In genomic region chr4:70061980-70062379, GRCh38 we compare ENCODE assay signal across 17 cellular contexts. TPM values are rescaled to one million over a fixed set of nuclear protein-coding genes. Genes with fewer than 3 reads are reported as not detected.
A peak's percentile ranks its signal among the peaks of the same experiment; 100 is the strongest.
DNase-seq lines count a peak whose midpoint lies in the region; ATAC-seq and TF ChIP-seq lines count a peak whose summit lies in the region.
"Had no signal": no experiment of that assay in that cellular context is flagged by ENCODE, and none has a peak within 500 bp of the region (broad histone marks: within the 10 kb centered on the region; RNA-seq: fewer than 3 reads in every experiment).

No MANE protein-coding gene starts in this region.

- in situ Hi-C loops in GM23248 (cut with MboI): no loop called here

- no peak overlapping the region for H3K27ac ChIP-seq in MM.1S (ENCODE audit: low read length)
- no peak overlapping the region for H3K27ac ChIP-seq in GM23248
- no peak overlapping the region for H3K27ac ChIP-seq in heart right ventricle
- H3K27ac ChIP-seq: adrenal gland, skin epidermis had no signal

- H3K79me2 ChIP-seq in MM.1S (ENCODE audit: low read length) (no peaks in the 10 kb centered on the region), GM23248 (ENCODE audit: insufficient read depth) (no peaks in the 10 kb centered on the region)

- H3F3A ChIP-seq in MM.1S (ENCODE audit: insufficient read depth, low read length): 0 out of 2 replicates have a peak, but pooled peaks cover 6% of the 10 kb centered on the region
- no peaks in the 10 kb centered on the region for H3F3A ChIP-seq in GM23248 (ENCODE audit: insufficient read depth)

- H3K4me1 ChIP-seq in MM.1S (ENCODE audit: low read length) (peaks cover 11% of the 10 kb centered on the region), GM23248 (ENCODE audit: insufficient read depth) (no peaks in the 10 kb centered on the region), heart right ventricle (no peaks in the 10 kb centered on the region)
- H3K4me1 ChIP-seq: adrenal gland had no signal

- H3K4me2 ChIP-seq in MM.1S (ENCODE audit: low read depth, low read length): peak overlapping the region; percentile 41; the same call in 1 of the 2 replicates
- H3K4me2 ChIP-seq in GM23248 (ENCODE audit: unreplicated experiment): no peak overlapping the region

- ATAC-seq in GM19035 (IDR thresholded peaks at IDR 0.05; ENCODE audit: unreplicated experiment): peak; percentile 87
- ATAC-seq in GM21737 (IDR thresholded peaks at IDR 0.05; ENCODE audit: unreplicated experiment): peak; percentile 93
- peak; percentile 77 for ATAC-seq in HG03064 (IDR thresholded peaks at IDR 0.05; ENCODE audit: low read depth, unreplicated experiment)
- no peak for ATAC-seq in heart right ventricle
- ATAC-seq: activated T-cell treated with anti-CD3 and anti-CD28 coated beads, Interleukin-2, amount 50 U/mL, for 72 hours; PC-3 had no signal

- H3K9me3 ChIP-seq in MM.1S (replicated peaks; ENCODE audit: insufficient read depth, low read length) (no peaks in the 10 kb centered on the region), GM23248 (ENCODE audit: low read depth) (no peaks in the 10 kb centered on the region), heart right ventricle (peaks cover 0 to 8% (median 0%) of the 10 kb centered on the region in 11 donors)
- H3K9me3 ChIP-seq: adrenal gland had no signal

- H2AFZ ChIP-seq in MM.1S (ENCODE audit: low read length) (no peak overlapping the region), GM23248 (no peak overlapping the region)

- DNase-seq in MM.1S: peak; percentile 75
- no peak for DNase-seq in NCI-H1694 (lab: John Stamatoyannopoulos, UW)
- DNase-seq in activated CD8-positive, alpha-beta memory T cell treated with anti-CD3 and anti-CD28 coated beads, Interleukin-2, amount 50 U/mL, for 4 hours: no peak
- DNase-seq in GM23248: no peak
- no peak for DNase-seq in heart right ventricle
- DNase-seq: activated CD4-positive, alpha-beta T cell treated with anti-CD3 and anti-CD28 coated beads for 4 hours; activated T-cell treated with anti-CD3 and anti-CD28 coated beads, Interleukin-2, amount 50 U/mL, for 72 hours; adrenal gland; CD4-positive, CD25-positive, alpha-beta regulatory T cell; cortex of kidney; MV-4-11; PC-3; T-helper 1 cell had no signal

- intact Hi-C loops in heart right ventricle (cut with DNase I): no loop called here

- no peaks in the 10 kb centered on the region for H4K20me1 ChIP-seq in MM.1S (ENCODE audit: insufficient read depth, low read length)
- H4K20me1 ChIP-seq in GM23248 (ENCODE audit: insufficient read depth): no peaks in the 10 kb centered on the region

- H3K4me3 ChIP-seq in MM.1S (ENCODE audit: low read length) (peak overlapping the region; percentile 17; the same call in 1 of the 2 replicates), GM23248 (no peak overlapping the region), heart right ventricle (no peak overlapping the region)
- H3K4me3 ChIP-seq: adrenal gland, skin epidermis had no signal

- H3K9ac ChIP-seq in MM.1S (ENCODE audit: low read length): no peak overlapping the region
- no peak overlapping the region for H3K9ac ChIP-seq in GM23248

- H3K27me3 ChIP-seq in MM.1S (replicated peaks; ENCODE audit: insufficient read depth, low read length) (no peaks in the 10 kb centered on the region), GM23248 (replicated peaks; ENCODE audit: insufficient read depth) (no peaks in the 10 kb centered on the region), heart right ventricle (no peaks in the 10 kb centered on the region)
- H3K27me3 ChIP-seq: adrenal gland had no signal

- no peaks in the 10 kb centered on the region for H3K9me2 ChIP-seq in MM.1S (replicated peaks; ENCODE audit: insufficient read depth, low read length)
- H3K9me2 ChIP-seq in GM23248 (ENCODE audit: insufficient read depth): no peaks in the 10 kb centered on the region

- TF ChIP-seq CTCF in MM.1S (IDR thresholded peaks at IDR 0.05; ENCODE audit: low read length): no peak
- no peak for TF ChIP-seq CTCF in heart right ventricle (IDR thresholded peaks at IDR 0.05)

- WGBS in GM23248 (ENCODE audit: low coverage in 1 of 2, low lambda C conversion rate in 2 of 2, missing lambda C conversion rate in 2 of 2), 2 experiments: 26 to 32% methylated on average over 1 of the region's 1 CpG
- WGBS in heart right ventricle, 2 donors: 63 to 76% methylated on average over 1 of the region's 1 CpG

- H3K36me3 ChIP-seq in MM.1S (replicated peaks; ENCODE audit: insufficient read depth, low read length): no peaks in the 10 kb centered on the region
- H3K36me3 ChIP-seq in GM23248 (ENCODE audit: low read depth): no peaks in the 10 kb centered on the region
- no peaks in the 10 kb centered on the region for H3K36me3 ChIP-seq in heart right ventricle
- H3K36me3 ChIP-seq: adrenal gland had no signal

RNA-seq across cellular contexts. Expression of gene HTN1, which starts 11.7 kb away (rescaled TPM):
- total RNA-seq in GM23248 (2014; rRNA removed; shearing (Covaris generic)): not detected in 2 replicates
- polyA plus RNA-seq in GM23248 (2016; fragmentation: Nextera tagmentation; extraction: Ambion mirVana) (not detected in 2 replicates), heart right ventricle (not detected)
- not detected for total RNA-seq in heart right ventricle
- total RNA-seq: activated T-cell treated with anti-CD3 and anti-CD28 coated beads, Interleukin-2, amount 50 U/mL, for 72 hours; adrenal gland; CD4-positive, CD25-positive, alpha-beta regulatory T cell; PC-3 had no signal
- polyA plus RNA-seq: adrenal gland; CD4-positive, CD25-positive, alpha-beta regulatory T cell had no signal

RNA-seq across cellular contexts. Expression of gene HTN3, which starts 33.7 kb away (rescaled TPM):
- not detected in 2 replicates for total RNA-seq in GM23248 (2014; rRNA removed; shearing (Covaris generic))
- polyA plus RNA-seq in GM23248 (2016; fragmentation: Nextera tagmentation; extraction: Ambion mirVana) (not detected in 2 replicates), heart right ventricle (not detected)
- not detected for total RNA-seq in heart right ventricle
- total RNA-seq: activated T-cell treated with anti-CD3 and anti-CD28 coated beads, Interleukin-2, amount 50 U/mL, for 72 hours; adrenal gland; CD4-positive, CD25-positive, alpha-beta regulatory T cell; PC-3 had no signal
- polyA plus RNA-seq: CD4-positive, CD25-positive, alpha-beta regulatory T cell had no signal

Comparison
In these comparisons a context has a peak if more than half of its experiments do, and no peak if none do; other contexts are left out.
1. ATAC-seq: peak in GM19035 (single experiment), GM21737 (single experiment) and HG03064 (single experiment); none in heart right ventricle (0 of 8).